Comparison of ENCODE assay signal across 1 cellular context in the genomic region with DNA sequence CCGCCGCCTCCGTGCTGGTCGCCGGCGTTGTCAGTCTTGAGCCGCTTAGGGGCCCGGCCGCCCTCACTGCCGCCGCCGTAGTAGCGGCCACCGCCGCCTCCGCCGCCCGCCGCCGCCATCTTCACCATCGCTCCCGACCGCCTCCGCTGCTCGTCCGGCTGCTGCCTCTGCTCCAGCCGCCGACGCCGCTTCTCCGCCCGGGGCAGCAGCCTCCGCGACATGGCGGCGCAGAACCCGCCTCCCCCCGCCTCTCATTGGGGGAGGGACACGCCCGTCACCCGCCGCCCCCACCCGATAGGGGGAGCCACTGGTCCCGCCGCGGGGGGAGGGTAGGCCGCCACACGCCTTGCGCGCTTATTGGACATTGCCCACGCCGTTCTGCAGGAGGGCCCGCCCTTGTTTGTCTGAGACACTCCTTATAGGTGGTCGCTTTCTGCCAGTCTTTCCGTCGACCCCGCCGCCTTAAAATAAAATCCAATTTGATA.
TF ChIP-seq lines count a peak whose summit lies in the region.

A gene (minus strand): TSS at position 241 of the 485 bp plus-strand sequence. CDS start 20 bp downstream, at position 221.

TF ChIP-seq in K562, 482 proteins besides CTCF, POLR2A, EP300 and RAD21 (continued from another document and continues in another):
- TF ChIP-seq, protein P1, sequence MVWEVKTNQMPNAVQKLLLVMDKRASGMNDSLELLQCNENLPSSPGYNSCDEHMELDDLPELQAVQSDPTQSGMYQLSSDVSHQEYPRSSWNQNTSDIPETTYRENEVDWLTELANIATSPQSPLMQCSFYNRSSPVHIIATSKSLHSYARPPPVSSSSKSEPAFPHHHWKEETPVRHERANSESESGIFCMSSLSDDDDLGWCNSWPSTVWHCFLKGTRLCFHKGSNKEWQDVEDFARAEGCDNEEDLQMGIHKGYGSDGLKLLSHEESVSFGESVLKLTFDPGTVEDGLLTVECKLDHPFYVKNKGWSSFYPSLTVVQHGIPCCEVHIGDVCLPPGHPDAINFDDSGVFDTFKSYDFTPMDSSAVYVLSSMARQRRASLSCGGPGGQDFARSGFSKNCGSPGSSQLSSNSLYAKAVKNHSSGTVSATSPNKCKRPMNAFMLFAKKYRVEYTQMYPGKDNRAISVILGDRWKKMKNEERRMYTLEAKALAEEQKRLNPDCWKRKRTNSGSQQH (CRISPR knock-in tag; IDR thresholded peaks at IDR 0.05), result 0 out of 2 replicates have a peak, but pooled peaks have one; percentile 41
- TF ChIP-seq OTX1 (CRISPR knock-in tag; IDR thresholded peaks at IDR 0.05) (0 out of 2 replicates have a peak, but pooled peaks have one; percentile 43), FUS (optimal IDR thresholded peaks at IDR 0.05; ENCODE audit: low read depth, low read length) (peak; percentile 37), CXXC5 (CRISPR knock-in tag; IDR thresholded peaks at IDR 0.05) (peak; percentile 88), MCM7 (IDR thresholded peaks at IDR 0.05) (no peak), POLR2AphosphoS2 (IDR thresholded peaks at IDR 0.05; ENCODE audit: low read length) (peak; percentile 62; the same call in 1 of the 2 replicates), ZFPM2 (CRISPR knock-in tag; IDR thresholded peaks at IDR 0.05) (peak; percentile 5; the same call in 1 of the 2 replicates), ZNF444 (CRISPR knock-in tag; IDR thresholded peaks at IDR 0.05) (peak; percentile 86; the same call in 1 of the 2 replicates), JUND (IDR thresholded peaks at IDR 0.05; ENCODE audit: borderline replicate concordance, low read depth, low read length) (peak; percentile 30), JUND (tag; IDR thresholded peaks at IDR 0.05; ENCODE audit: borderline replicate concordance, low read depth, low read length) (no peak), MAFK (IDR thresholded peaks at IDR 0.05; ENCODE audit: low read length) (no peak), THRAP3 (IDR thresholded peaks at IDR 0.05; ENCODE audit: borderline replicate concordance) (no peak), CHD2 (IDR thresholded peaks at IDR 0.05; ENCODE audit: low read depth, low read length) (peak; percentile 93), ZNF384 (IDR thresholded peaks at IDR 0.05; ENCODE audit: low read depth, low read length) (no peak), GTF2F1 (IDR thresholded peaks at IDR 0.05; ENCODE audit: low read depth, low read length) (no peak), ARID1B (IDR thresholded peaks at IDR 0.05) (no peak), TEAD1 (CRISPR knock-in tag; IDR thresholded peaks at IDR 0.05) (peak; percentile 28 to 84; a peak in 1 of 4 replicates), LEF1 (IDR thresholded peaks at IDR 0.05) (peak; percentile 40; the same call in 1 of the 2 replicates), STAG1 (CRISPR knock-in tag; IDR thresholded peaks at IDR 0.05; ENCODE audit: borderline replicate concordance) (no peak), HDGF (IDR thresholded peaks at IDR 0.05) (no peak), ELF2 (CRISPR knock-in tag; IDR thresholded peaks at IDR 0.05) (peak; percentile 64; the same call in 1 of the 2 replicates), ERF (CRISPR knock-in tag; IDR thresholded peaks at IDR 0.05) (0 out of 2 replicates have a peak, but pooled peaks have one; percentile 8), RUNX1 (IDR thresholded peaks at IDR 0.05; ENCODE audit: low read depth) (no peak), ILF3 (IDR thresholded peaks at IDR 0.05; ENCODE audit: borderline replicate concordance) (no peak), ZKSCAN1 (IDR thresholded peaks at IDR 0.05; ENCODE audit: low read depth, low read length) (no peak; the same call in 1 of the 2 replicates)
- TF ChIP-seq, protein P2, sequence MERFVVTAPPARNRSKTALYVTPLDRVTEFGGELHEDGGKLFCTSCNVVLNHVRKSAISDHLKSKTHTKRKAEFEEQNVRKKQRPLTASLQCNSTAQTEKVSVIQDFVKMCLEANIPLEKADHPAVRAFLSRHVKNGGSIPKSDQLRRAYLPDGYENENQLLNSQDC (CRISPR knock-in tag; IDR thresholded peaks at IDR 0.05), result peak; percentile 12; the same call in 1 of the 2 replicates
- TF ChIP-seq, protein P3, sequence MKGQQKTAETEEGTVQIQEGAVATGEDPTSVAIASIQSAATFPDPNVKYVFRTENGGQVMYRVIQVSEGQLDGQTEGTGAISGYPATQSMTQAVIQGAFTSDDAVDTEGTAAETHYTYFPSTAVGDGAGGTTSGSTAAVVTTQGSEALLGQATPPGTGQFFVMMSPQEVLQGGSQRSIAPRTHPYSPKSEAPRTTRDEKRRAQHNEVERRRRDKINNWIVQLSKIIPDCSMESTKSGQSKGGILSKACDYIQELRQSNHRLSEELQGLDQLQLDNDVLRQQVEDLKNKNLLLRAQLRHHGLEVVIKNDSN (CRISPR knock-in tag; IDR thresholded peaks at IDR 0.05), result no peak
- TF ChIP-seq, protein P4, sequence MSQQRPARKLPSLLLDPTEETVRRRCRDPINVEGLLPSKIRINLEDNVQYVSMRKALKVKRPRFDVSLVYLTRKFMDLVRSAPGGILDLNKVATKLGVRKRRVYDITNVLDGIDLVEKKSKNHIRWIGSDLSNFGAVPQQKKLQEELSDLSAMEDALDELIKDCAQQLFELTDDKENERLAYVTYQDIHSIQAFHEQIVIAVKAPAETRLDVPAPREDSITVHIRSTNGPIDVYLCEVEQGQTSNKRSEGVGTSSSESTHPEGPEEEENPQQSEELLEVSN (IDR thresholded peaks at IDR 0.05; ENCODE audit: borderline replicate concordance in 1 of 2, extremely low read depth in 1 of 2, insufficient read depth in 1 of 2, insufficient read length in 1 of 2, low read depth in 1 of 2, low read length in 1 of 2, poor library complexity in 1 of 2, severe bottlenecking in 1 of 2), result peak in 1 of 2 experiments; percentile 41
- TF ChIP-seq, protein P5, sequence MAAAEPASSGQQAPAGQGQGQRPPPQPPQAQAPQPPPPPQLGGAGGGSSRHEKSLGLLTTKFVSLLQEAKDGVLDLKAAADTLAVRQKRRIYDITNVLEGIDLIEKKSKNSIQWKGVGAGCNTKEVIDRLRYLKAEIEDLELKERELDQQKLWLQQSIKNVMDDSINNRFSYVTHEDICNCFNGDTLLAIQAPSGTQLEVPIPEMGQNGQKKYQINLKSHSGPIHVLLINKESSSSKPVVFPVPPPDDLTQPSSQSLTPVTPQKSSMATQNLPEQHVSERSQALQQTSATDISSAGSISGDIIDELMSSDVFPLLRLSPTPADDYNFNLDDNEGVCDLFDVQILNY (CRISPR knock-in tag; IDR thresholded peaks at IDR 0.05), result 0 out of 2 replicates have a peak, but pooled peaks have one; percentile 27
- TF ChIP-seq, protein P6, sequence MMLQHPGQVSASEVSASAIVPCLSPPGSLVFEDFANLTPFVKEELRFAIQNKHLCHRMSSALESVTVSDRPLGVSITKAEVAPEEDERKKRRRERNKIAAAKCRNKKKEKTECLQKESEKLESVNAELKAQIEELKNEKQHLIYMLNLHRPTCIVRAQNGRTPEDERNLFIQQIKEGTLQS (IDR thresholded peaks at IDR 0.05), result no peak
- TF ChIP-seq, protein P6 (CRISPR knock-in tag; conservative IDR thresholded peaks at IDR 0.05), result no peak
- TF ChIP-seq, protein P7, sequence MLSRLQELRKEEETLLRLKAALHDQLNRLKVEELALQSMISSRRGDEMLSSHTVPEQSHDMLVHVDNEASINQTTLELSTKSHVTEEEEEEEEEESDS (CRISPR knock-in tag; IDR thresholded peaks at IDR 0.05), result no peak
- TF ChIP-seq, protein P8, sequence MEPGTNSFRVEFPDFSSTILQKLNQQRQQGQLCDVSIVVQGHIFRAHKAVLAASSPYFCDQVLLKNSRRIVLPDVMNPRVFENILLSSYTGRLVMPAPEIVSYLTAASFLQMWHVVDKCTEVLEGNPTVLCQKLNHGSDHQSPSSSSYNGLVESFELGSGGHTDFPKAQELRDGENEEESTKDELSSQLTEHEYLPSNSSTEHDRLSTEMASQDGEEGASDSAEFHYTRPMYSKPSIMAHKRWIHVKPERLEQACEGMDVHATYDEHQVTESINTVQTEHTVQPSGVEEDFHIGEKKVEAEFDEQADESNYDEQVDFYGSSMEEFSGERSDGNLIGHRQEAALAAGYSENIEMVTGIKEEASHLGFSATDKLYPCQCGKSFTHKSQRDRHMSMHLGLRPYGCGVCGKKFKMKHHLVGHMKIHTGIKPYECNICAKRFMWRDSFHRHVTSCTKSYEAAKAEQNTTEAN (CRISPR knock-in tag; IDR thresholded peaks at IDR 0.05), result 0 out of 2 replicates have a peak, but pooled peaks have one; percentile 22
- TF ChIP-seq, protein P9, sequence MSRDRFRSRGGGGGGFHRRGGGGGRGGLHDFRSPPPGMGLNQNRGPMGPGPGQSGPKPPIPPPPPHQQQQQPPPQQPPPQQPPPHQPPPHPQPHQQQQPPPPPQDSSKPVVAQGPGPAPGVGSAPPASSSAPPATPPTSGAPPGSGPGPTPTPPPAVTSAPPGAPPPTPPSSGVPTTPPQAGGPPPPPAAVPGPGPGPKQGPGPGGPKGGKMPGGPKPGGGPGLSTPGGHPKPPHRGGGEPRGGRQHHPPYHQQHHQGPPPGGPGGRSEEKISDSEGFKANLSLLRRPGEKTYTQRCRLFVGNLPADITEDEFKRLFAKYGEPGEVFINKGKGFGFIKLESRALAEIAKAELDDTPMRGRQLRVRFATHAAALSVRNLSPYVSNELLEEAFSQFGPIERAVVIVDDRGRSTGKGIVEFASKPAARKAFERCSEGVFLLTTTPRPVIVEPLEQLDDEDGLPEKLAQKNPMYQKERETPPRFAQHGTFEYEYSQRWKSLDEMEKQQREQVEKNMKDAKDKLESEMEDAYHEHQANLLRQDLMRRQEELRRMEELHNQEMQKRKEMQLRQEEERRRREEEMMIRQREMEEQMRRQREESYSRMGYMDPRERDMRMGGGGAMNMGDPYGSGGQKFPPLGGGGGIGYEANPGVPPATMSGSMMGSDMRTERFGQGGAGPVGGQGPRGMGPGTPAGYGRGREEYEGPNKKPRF (IDR thresholded peaks at IDR 0.05; ENCODE audit: low read depth, low read length), result no peak
- TF ChIP-seq, protein P10, sequence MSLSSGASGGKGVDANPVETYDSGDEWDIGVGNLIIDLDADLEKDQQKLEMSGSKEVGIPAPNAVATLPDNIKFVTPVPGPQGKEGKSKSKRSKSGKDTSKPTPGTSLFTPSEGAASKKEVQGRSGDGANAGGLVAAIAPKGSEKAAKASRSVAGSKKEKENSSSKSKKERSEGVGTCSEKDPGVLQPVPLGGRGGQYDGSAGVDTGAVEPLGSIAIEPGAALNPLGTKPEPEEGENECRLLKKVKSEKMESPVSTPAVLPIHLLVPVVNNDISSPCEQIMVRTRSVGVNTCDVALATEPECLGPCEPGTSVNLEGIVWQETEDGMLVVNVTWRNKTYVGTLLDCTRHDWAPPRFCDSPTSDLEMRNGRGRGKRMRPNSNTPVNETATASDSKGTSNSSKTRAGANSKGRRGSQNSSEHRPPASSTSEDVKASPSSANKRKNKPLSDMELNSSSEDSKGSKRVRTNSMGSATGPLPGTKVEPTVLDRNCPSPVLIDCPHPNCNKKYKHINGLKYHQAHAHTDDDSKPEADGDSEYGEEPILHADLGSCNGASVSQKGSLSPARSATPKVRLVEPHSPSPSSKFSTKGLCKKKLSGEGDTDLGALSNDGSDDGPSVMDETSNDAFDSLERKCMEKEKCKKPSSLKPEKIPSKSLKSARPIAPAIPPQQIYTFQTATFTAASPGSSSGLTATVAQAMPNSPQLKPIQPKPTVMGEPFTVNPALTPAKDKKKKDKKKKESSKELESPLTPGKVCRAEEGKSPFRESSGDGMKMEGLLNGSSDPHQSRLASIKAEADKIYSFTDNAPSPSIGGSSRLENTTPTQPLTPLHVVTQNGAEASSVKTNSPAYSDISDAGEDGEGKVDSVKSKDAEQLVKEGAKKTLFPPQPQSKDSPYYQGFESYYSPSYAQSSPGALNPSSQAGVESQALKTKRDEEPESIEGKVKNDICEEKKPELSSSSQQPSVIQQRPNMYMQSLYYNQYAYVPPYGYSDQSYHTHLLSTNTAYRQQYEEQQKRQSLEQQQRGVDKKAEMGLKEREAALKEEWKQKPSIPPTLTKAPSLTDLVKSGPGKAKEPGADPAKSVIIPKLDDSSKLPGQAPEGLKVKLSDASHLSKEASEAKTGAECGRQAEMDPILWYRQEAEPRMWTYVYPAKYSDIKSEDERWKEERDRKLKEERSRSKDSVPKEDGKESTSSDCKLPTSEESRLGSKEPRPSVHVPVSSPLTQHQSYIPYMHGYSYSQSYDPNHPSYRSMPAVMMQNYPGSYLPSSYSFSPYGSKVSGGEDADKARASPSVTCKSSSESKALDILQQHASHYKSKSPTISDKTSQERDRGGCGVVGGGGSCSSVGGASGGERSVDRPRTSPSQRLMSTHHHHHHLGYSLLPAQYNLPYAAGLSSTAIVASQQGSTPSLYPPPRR (CRISPR knock-in tag; IDR thresholded peaks at IDR 0.05; ENCODE audit: borderline replicate concordance), result 0 out of 2 replicates have a peak, but pooled peaks have one; percentile 30
- TF ChIP-seq, protein P11, sequence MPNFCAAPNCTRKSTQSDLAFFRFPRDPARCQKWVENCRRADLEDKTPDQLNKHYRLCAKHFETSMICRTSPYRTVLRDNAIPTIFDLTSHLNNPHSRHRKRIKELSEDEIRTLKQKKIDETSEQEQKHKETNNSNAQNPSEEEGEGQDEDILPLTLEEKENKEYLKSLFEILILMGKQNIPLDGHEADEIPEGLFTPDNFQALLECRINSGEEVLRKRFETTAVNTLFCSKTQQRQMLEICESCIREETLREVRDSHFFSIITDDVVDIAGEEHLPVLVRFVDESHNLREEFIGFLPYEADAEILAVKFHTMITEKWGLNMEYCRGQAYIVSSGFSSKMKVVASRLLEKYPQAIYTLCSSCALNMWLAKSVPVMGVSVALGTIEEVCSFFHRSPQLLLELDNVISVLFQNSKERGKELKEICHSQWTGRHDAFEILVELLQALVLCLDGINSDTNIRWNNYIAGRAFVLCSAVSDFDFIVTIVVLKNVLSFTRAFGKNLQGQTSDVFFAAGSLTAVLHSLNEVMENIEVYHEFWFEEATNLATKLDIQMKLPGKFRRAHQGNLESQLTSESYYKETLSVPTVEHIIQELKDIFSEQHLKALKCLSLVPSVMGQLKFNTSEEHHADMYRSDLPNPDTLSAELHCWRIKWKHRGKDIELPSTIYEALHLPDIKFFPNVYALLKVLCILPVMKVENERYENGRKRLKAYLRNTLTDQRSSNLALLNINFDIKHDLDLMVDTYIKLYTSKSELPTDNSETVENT (CRISPR knock-in tag; IDR thresholded peaks at IDR 0.05), result peak; percentile 90
- TF ChIP-seq, protein P12, sequence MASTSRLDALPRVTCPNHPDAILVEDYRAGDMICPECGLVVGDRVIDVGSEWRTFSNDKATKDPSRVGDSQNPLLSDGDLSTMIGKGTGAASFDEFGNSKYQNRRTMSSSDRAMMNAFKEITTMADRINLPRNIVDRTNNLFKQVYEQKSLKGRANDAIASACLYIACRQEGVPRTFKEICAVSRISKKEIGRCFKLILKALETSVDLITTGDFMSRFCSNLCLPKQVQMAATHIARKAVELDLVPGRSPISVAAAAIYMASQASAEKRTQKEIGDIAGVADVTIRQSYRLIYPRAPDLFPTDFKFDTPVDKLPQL (IDR thresholded peaks at IDR 0.05; ENCODE audit: extremely low read depth, insufficient read length), result no peak
- TF ChIP-seq, protein P13, sequence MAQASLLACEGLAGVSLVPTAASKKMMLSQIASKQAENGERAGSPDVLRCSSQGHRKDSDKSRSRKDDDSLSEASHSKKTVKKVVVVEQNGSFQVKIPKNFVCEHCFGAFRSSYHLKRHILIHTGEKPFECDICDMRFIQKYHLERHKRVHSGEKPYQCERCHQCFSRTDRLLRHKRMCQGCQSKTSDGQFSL (CRISPR knock-in tag; IDR thresholded peaks at IDR 0.05), result peak; percentile 75; the same call in 1 of the 2 replicates
- TF ChIP-seq, protein P13 (tag; IDR thresholded peaks at IDR 0.05), result peak in 1 of 2 experiments; percentile 55; a peak in 2 of 4 replicates
